13 cellular contexts compared by ENCODE assay signal in the genomic region with DNA sequence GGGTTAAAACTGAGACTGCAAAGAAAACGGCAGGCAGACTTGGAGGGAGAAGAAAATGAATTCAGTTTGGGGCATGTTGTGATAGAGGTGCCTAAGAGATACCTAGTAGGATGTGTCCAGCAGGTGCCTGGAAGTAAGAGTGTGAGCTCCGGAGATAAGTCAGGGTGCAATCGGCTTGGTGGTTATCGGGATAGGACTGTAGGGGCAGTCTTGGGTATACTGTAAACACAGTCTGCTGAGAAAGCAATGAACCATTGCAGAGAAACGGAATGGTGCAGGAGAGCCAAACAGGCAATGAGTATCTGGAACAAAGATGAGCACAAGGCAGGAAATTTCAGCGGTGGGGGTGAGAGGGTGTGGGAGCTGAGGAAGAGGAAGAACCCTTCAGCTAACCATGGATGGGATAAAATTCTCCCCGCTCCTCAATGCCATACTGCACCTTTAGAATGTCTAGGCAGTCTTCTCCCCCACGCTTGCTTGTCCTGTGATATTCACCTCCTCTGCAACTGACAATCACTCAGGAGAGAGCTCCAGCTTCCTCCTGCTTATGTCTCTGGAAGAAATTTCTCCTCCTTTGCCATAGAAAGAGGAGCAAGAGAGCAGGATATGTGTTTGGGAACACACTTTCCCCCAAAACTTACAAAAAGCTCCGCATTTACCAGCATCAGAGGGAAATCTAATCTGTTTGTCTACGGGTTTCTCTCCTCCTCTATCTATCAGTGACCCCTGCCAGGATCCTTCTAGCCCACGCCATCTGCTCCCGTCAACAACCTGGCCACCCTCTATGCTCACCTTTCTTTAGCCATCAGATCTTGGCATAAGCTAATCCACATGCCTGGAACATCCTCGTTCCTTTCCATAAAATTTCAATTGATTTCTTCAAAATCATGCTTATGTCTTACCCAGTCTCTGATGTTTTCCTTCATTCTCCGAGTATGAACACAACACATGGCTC.
DNase-seq lines count a peak whose midpoint lies in the region; ATAC-seq and TF ChIP-seq lines count a peak whose summit lies in the region.
"Had no signal": no experiment of that assay in that cellular context is flagged by ENCODE, and none has a peak within 500 bp of the region (broad histone marks: within the 10 kb centered on the region; RNA-seq: fewer than 3 reads in every experiment).

No MANE protein-coding gene starts in this region.

- POLR2A ChIA-PET in CD4-positive, alpha-beta T cell (lab: Charles Lee), result interaction anchor here (0.5 kb wide), 1 partner anchor 13 kb away, joined by 3 read pairs; no protein-coding TSS in a partner anchor

- TF ChIP-seq CTCF in LNCaP clone FGC (IDR thresholded peaks at IDR 0.05; ENCODE audit: control insufficient read depth, extremely low read depth, insufficient read depth) (0 out of 2 replicates have a peak, but pooled peaks have one; percentile 3), astrocyte of the spinal cord (IDR thresholded peaks at IDR 0.05; ENCODE audit: low read depth, low read length) (peak; percentile 15), osteoblast (IDR thresholded peaks at IDR 0.05; ENCODE audit: extremely low read depth, low read depth, low read length) (no peak)
- TF ChIP-seq CTCF in CD4-positive, alpha-beta T cell (IDR thresholded peaks at IDR 0.05), result no peak

- in situ Hi-C loops in astrocyte of the spinal cord (cut with HindIII; ENCODE audit: low sequenced_read_pairs), result no loop called here

- no peaks in the 10 kb centered on the region for H3K79me2 ChIP-seq in osteoblast (ENCODE audit: insufficient read depth, low read length)

- H3K27ac ChIP-seq in CD4-positive, alpha-beta T cell (ENCODE audit: low read depth, low read length), result no peak overlapping the region
- H3K27ac ChIP-seq in osteoblast (ENCODE audit: low read depth, low read length), result no peak overlapping the region
- H3K27ac ChIP-seq: pancreas had no signal

- no peaks in the 10 kb centered on the region for H3K36me3 ChIP-seq in osteoblast (ENCODE audit: insufficient read depth, low read length)
- H3K36me3 ChIP-seq: pancreas had no signal

- DNase-seq in ELF-1 (ENCODE audit: low read depth, low spot score) (peak; percentile 41), LNCaP clone FGC (ENCODE audit: low read depth) (no peak), astrocyte of the spinal cord (ENCODE audit: low read depth, low spot score) (no peak), osteoblast (ENCODE audit: insufficient read length, low spot score, missing footprints) (no peak)
- DNase-seq in natural killer cell treated with Interleukin-12 subunit alpha and Interleukin-12 subunit beta and Interleukin-15 and Interleukin-18, amount 100 ng/mL, for 72 hours (ENCODE audit: low spot score), result no peak
- DNase-seq in CD4-positive, alpha-beta T cell, result no peak
- DNase-seq: activated naive CD4-positive, alpha-beta T cell; GDM1; pancreas; stimulated activated CD4-positive, alpha-beta T cell treated with anti-CD3 and anti-CD28 coated beads, Interleukin-2, amount 100 ng/mL, for 48 hours had no signal

- H3K36me3 Mint-ChIP-seq in natural killer cell treated with Interleukin-12 subunit alpha and Interleukin-12 subunit beta and Interleukin-15 and Interleukin-18, amount 100 ng/mL, for 72 hours, result no peaks in the 10 kb centered on the region
- no peaks in the 10 kb centered on the region for H3K36me3 Mint-ChIP-seq in CD4-positive, alpha-beta T cell (ENCODE audit: low read depth)

- no peak overlapping the region for H2AFZ ChIP-seq in osteoblast (ENCODE audit: low read length)

- no peaks in the 10 kb centered on the region for H3K9me3 Mint-ChIP-seq in natural killer cell treated with Interleukin-12 subunit alpha and Interleukin-12 subunit beta and Interleukin-15 and Interleukin-18, amount 100 ng/mL, for 72 hours
- no peaks in the 10 kb centered on the region for H3K9me3 Mint-ChIP-seq in CD4-positive, alpha-beta T cell
- H3K9me3 Mint-ChIP-seq: dendritic cell treated with granulocyte-macrophage colony-stimulating factor and Interleukin-4, amounts not matched to agents 40 ng/mL and 50 ng/mL, for 4 days had no signal

- intact Hi-C loops in CD4-positive, alpha-beta T cell (cut with DNase I, micrococcal nuclease), result no loop called here

- H3K4me1 ChIP-seq in osteoblast (ENCODE audit: insufficient read depth, low read length), result no peaks in the 10 kb centered on the region
- H3K4me1 ChIP-seq: pancreas had no signal

- no peak overlapping the region for H3K4me3 ChIP-seq in LNCaP clone FGC (ENCODE audit: low read depth, low read length)
- H3K4me3 ChIP-seq in astrocyte of the spinal cord (ENCODE audit: low read depth, low read length), result no peak overlapping the region
- H3K4me3 ChIP-seq in osteoblast (ENCODE audit: insufficient read depth, low read length), result no peak overlapping the region
- H3K4me3 ChIP-seq: pancreas had no signal

- no peaks in the 10 kb centered on the region for H4K20me1 ChIP-seq in osteoblast (ENCODE audit: insufficient read depth, low read length)

- H3K27me3 Mint-ChIP-seq in natural killer cell treated with Interleukin-12 subunit alpha and Interleukin-12 subunit beta and Interleukin-15 and Interleukin-18, amount 100 ng/mL, for 72 hours, result no peaks in the 10 kb centered on the region
- no peaks in the 10 kb centered on the region for H3K27me3 Mint-ChIP-seq in CD4-positive, alpha-beta T cell
- H3K27me3 Mint-ChIP-seq: dendritic cell treated with granulocyte-macrophage colony-stimulating factor and Interleukin-4, amounts not matched to agents 40 ng/mL and 50 ng/mL, for 4 days had no signal

- H3K9me3 ChIP-seq in CD4-positive, alpha-beta T cell (ENCODE audit: control insufficient read depth, low read length), result no peaks in the 10 kb centered on the region
- H3K9me3 ChIP-seq in osteoblast (ENCODE audit: low read depth, low read length), result no peaks in the 10 kb centered on the region
- H3K9me3 ChIP-seq: pancreas had no signal

- H3K4me2 ChIP-seq in osteoblast (ENCODE audit: insufficient read depth, low read length), result no peak overlapping the region

- CTCF ChIA-PET in CD4-positive, alpha-beta T cell (lab: Charles Lee), result no interaction called here

- peaks cover 50 to 55% of the 10 kb centered on the region in 2 donors for H3K4me1 Mint-ChIP-seq in natural killer cell treated with Interleukin-12 subunit alpha and Interleukin-12 subunit beta and Interleukin-15 and Interleukin-18, amount 100 ng/mL, for 72 hours (ENCODE audit: low read depth in 2 of 2)
- peaks cover 6% of the 10 kb centered on the region for H3K4me1 Mint-ChIP-seq in CD4-positive, alpha-beta T cell (ENCODE audit: low read depth)

- no peak for ATAC-seq in natural killer cell treated with Interleukin-12 subunit alpha and Interleukin-12 subunit beta and Interleukin-15 and Interleukin-18, amount 100 ng/mL, for 72 hours
- ATAC-seq in HG03439 (IDR thresholded peaks at IDR 0.05; ENCODE audit: unreplicated experiment) (no peak), GM19455 (IDR thresholded peaks at IDR 0.05; ENCODE audit: unreplicated experiment) (no peak)
- no peak for ATAC-seq in CD4-positive, alpha-beta T cell (ENCODE audit: poor library complexity)

- no peaks in the 10 kb centered on the region for H3K27me3 ChIP-seq in CD4-positive, alpha-beta T cell (ENCODE audit: control insufficient read depth, insufficient read depth, low read length)
- H3K27me3 ChIP-seq in osteoblast (ENCODE audit: insufficient read depth, low read length), result no peaks in the 10 kb centered on the region
- H3K27me3 ChIP-seq: pancreas had no signal

- no peak overlapping the region for H3K4me3 Mint-ChIP-seq in natural killer cell treated with Interleukin-12 subunit alpha and Interleukin-12 subunit beta and Interleukin-15 and Interleukin-18, amount 100 ng/mL, for 72 hours
- no peak overlapping the region for H3K4me3 Mint-ChIP-seq in CD4-positive, alpha-beta T cell
- H3K4me3 Mint-ChIP-seq: dendritic cell treated with granulocyte-macrophage colony-stimulating factor and Interleukin-4, amounts not matched to agents 40 ng/mL and 50 ng/mL, for 4 days had no signal

- H3K27ac Mint-ChIP-seq in natural killer cell treated with Interleukin-12 subunit alpha and Interleukin-12 subunit beta and Interleukin-15 and Interleukin-18, amount 100 ng/mL, for 72 hours, result peak overlapping the region; percentile 85 to 94
- no peak overlapping the region for H3K27ac Mint-ChIP-seq in CD4-positive, alpha-beta T cell
- H3K27ac Mint-ChIP-seq: dendritic cell treated with granulocyte-macrophage colony-stimulating factor and Interleukin-4, amounts not matched to agents 40 ng/mL and 50 ng/mL, for 4 days had no signal

Comparison
In these comparisons a context has a peak if more than half of its experiments do, and no peak if none do; other contexts are left out.
1. CTCF ChIP-seq: peak in LNCaP clone FGC (single experiment) and astrocyte of the spinal cord (single experiment); none in CD4-positive, alpha-beta T cell (single experiment) and osteoblast (single experiment).